Comparison of ENCODE assay signal across 8 cellular contexts in the genomic region with DNA sequence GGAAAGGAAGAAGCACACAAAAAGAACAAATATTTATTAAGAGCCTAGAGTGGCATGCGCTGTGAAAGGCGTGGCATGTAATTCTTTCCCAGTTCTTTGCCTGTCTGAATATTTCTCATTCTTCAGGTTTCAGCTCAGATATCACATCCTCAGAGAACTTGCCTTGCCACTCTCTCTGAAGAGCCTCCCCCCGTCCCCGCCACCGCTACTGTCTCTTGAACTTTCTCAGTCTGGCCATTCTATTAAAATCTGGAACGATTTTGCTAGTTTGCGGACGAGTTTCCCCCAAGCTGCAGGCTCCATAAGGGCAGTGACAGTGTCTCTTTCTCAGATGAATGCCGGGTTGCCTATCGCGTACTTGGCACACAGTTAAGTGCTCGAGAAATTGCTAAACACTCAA. TPM values are rescaled to one million over a fixed set of nuclear protein-coding genes. Genes with fewer than 3 reads are reported as not detected.
DNase-seq lines count a peak whose midpoint lies in the region; ATAC-seq, FAIRE-seq and TF ChIP-seq lines count a peak whose summit lies in the region.

No MANE protein-coding gene starts in this region.

- no peaks in the 10 kb centered on the region for H3K27me3 ChIP-seq in rectal smooth muscle tissue (ENCODE audit: control insufficient read depth, insufficient read depth, low read length)

- H3K4me1 Mint-ChIP-seq in activated B cell treated with CpG ODN at 0.5 μM for 24 hours: peaks cover 25% of the 10 kb centered on the region

- H3K4me3 Mint-ChIP-seq in activated B cell treated with CpG ODN at 0.5 μM for 24 hours: peak overlapping the region; percentile 85

- H3K27ac Mint-ChIP-seq in activated B cell treated with CpG ODN at 0.5 μM for 24 hours: peak overlapping the region; percentile 70

- peak overlapping the region; percentile 51 for H3K9ac ChIP-seq in rectal smooth muscle tissue (ENCODE audit: low read length)

- H3K4me1 ChIP-seq in rectal smooth muscle tissue (ENCODE audit: control insufficient read depth, insufficient read depth, low read length): peaks cover 8% of the 10 kb centered on the region

- H3K36me3 ChIP-seq in rectal smooth muscle tissue (ENCODE audit: control insufficient read depth, insufficient read depth, low read length): no peaks in the 10 kb centered on the region

- no peaks in the 10 kb centered on the region for H3K9me3 Mint-ChIP-seq in activated B cell treated with CpG ODN at 0.5 μM for 24 hours

- FAIRE-seq in frontal cortex (lab: Jason Lieb, UNC) (no peak), GM12892 (lab: Jason Lieb, UNC) (no peak)

- TF ChIP-seq CTCF in activated B cell treated with CpG ODN at 0.5 μM for 24 hours (IDR thresholded peaks at IDR 0.05): no peak

- peaks cover 4% of the 10 kb centered on the region for H3K36me3 Mint-ChIP-seq in activated B cell treated with CpG ODN at 0.5 μM for 24 hours (ENCODE audit: low read depth)

- peak overlapping the region; percentile 96 for H3K27ac ChIP-seq in rectal smooth muscle tissue (ENCODE audit: low read depth, low read length)

- CTCF ChIA-PET in activated B cell treated with CpG ODN at 0.5 μM for 24 hours (lab: Charles Lee): interaction anchor here (0.9 to 1.1 kb wide), 3 partner anchors 31 to 75 kb away, joined by 3 to 5 read pairs (median 5); no protein-coding TSS in a partner anchor

- POLR2A ChIA-PET in activated B cell treated with CpG ODN at 0.5 μM for 24 hours (lab: Charles Lee): interaction anchor here (0.7 to 1.9 kb wide), 7 partner anchors 11 to 780 kb away, joined by 3 to 8 read pairs (median 3); partner anchors contain the start of gene BUB3

- intact Hi-C loops in activated B cell treated with CpG ODN at 0.5 μM for 24 hours (cut with micrococcal nuclease) (loop anchor here (1.0 to 10.0 kb wide), 13 partner anchors 17 to 1519 kb away; partner anchors contain the start of genes ATE1, BUB3, FAM24B and IKZF5), head of caudate nucleus (cut with DNase I) (loop anchor here (10.0 kb wide), 1 partner anchor 51 kb away; no protein-coding TSS in a partner anchor)

- peak overlapping the region; percentile 83 for H3K4me3 ChIP-seq in rectal smooth muscle tissue (ENCODE audit: low read length)

- no peak for ATAC-seq in activated B cell treated with CpG ODN at 0.5 μM for 24 hours (ENCODE audit: low read depth)
- no peak for ATAC-seq in GM21723 (IDR thresholded peaks at IDR 0.05; ENCODE audit: unreplicated experiment)

- TF ChIP-seq POLR2A in GM12892 (IDR thresholded peaks at IDR 0.05; ENCODE audit: low read depth, low read length): no peak

- H3K27me3 Mint-ChIP-seq in activated B cell treated with CpG ODN at 0.5 μM for 24 hours: peaks cover 27% of the 10 kb centered on the region

- peak; percentile 59 for DNase-seq in DMS53 (lab: John Stamatoyannopoulos, UW)
- no peak for DNase-seq in DMS53 treated with DMSO at 0.1 percent for 48 hours (lab: John Stamatoyannopoulos, UW; ENCODE audit: unreplicated experiment)
- DNase-seq in activated B cell treated with CpG ODN at 0.5 μM for 24 hours: no peak
- peak in 26 of 42 donors; percentile 13 to 71 (median 37) for DNase-seq in head of caudate nucleus
- no peak for DNase-seq in frontal cortex (ENCODE audit: low spot score in 2 of 2)
- DNase-seq in GM12892 (ENCODE audit: insufficient read length): no peak

RNA-seq across cellular contexts. Expression of gene PLEKHA1, which starts 0.8 kb away (rescaled TPM):
- total RNA-seq in activated B cell treated with CpG ODN at 0.5 μM for 24 hours (11.8 and 12.8 TPM in 2 replicates), frontal cortex (29.8 TPM)
- polyA plus RNA-seq in GM12892 (2012; ENCODE audit: missing spikeins): 5.2 TPM

Comparison
In these comparisons a context has a peak if more than half of its experiments do, and no peak if none do; other contexts are left out.
1. DNase-seq: peak in DMS53 (single experiment) and head of caudate nucleus (26 of 42); none in DMS53 treated with DMSO at 0.1 percent for 48 hours (single experiment), activated B cell treated with CpG ODN at 0.5 μM for 24 hours (single experiment), frontal cortex (0 of 2) and GM12892 (single experiment).